Comparison of ENCODE assay signal across 17 cellular contexts in the genomic region with DNA sequence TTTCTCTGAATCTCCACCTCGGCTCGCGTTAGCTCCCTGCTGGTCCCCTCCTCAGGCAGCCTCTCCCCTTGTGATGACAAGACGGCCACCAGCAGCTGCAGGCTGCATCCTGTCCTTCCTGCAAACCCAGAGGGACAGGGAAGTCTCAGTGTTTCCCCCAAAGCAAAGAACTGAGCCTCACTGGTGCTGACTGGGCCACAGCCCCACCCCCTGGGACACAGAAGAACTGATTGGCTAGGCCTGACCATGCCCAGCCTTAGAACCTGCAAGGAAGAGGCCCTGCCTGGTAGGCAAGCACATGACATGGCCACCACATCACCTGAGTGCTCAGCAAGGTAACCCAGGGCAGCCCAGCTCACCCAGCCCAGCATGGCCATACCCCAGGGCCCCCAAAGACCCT. TPM values are rescaled to one million over a fixed set of nuclear protein-coding genes. Genes with fewer than 3 reads are reported as not detected.
DNase-seq lines count a peak whose midpoint lies in the region; ATAC-seq and TF ChIP-seq lines count a peak whose summit lies in the region.
"Had no signal": no experiment of that assay in that cellular context is flagged by ENCODE, and none has a peak within 500 bp of the region (broad histone marks: within the 10 kb centered on the region; RNA-seq: fewer than 3 reads in every experiment).

No MANE protein-coding gene starts in this region.

- H3K27me3 ChIP-seq in lower lobe of right lung (ENCODE audit: low read depth), result no peaks in the 10 kb centered on the region
- H3K27me3 ChIP-seq in naive thymus-derived CD4-positive, alpha-beta T cell (ENCODE audit: control insufficient read depth in 2 of 2, insufficient read depth in 2 of 2, low read length in 2 of 2), result no peaks in the 10 kb centered on the region
- H3K27me3 ChIP-seq: cardiac muscle cell, tibial artery had no signal

- H3K9me3 ChIP-seq in lower lobe of right lung, result no peaks in the 10 kb centered on the region
- no peaks in the 10 kb centered on the region for H3K9me3 ChIP-seq in naive thymus-derived CD4-positive, alpha-beta T cell (ENCODE audit: control insufficient read depth in 2 of 3, low read length in 3 of 3)
- H3K9me3 ChIP-seq: tibial artery had no signal

- ATAC-seq in lower lobe of right lung (peak in 1 of 2 donors; percentile 15), HG03045 (IDR thresholded peaks at IDR 0.05; ENCODE audit: unreplicated experiment) (no peak), GM18870 (IDR thresholded peaks at IDR 0.05; ENCODE audit: unreplicated experiment) (no peak)
- no peak for ATAC-seq in naive thymus-derived CD4-positive, alpha-beta T cell
- ATAC-seq: activated naive CD4-positive, alpha-beta T cell treated with anti-CD3 and anti-CD28 coated beads, Interleukin-2, amount 50 U/mL, for 72 hours had no signal

- H3K27ac Mint-ChIP-seq in naive thymus-derived CD4-positive, alpha-beta T cell, result no peak overlapping the region
- H3K27ac Mint-ChIP-seq: activated naive CD4-positive, alpha-beta T cell treated with anti-CD3 and anti-CD28 coated beads, Interleukin-2, amount 50 U/mL, for 72 hours had no signal

- H3K4me3 Mint-ChIP-seq in naive thymus-derived CD4-positive, alpha-beta T cell, result no peak overlapping the region

- POLR2A ChIA-PET in naive thymus-derived CD4-positive, alpha-beta T cell (lab: Charles Lee), result no interaction called here

- no peak overlapping the region for H3K4me3 ChIP-seq in lower lobe of right lung
- no peak overlapping the region for H3K4me3 ChIP-seq in naive thymus-derived CD4-positive, alpha-beta T cell (ENCODE audit: low read length)
- H3K4me3 ChIP-seq: cardiac muscle cell, tibial artery had no signal

- H3K4me1 Mint-ChIP-seq in naive thymus-derived CD4-positive, alpha-beta T cell, result peaks cover 0 to 3% (median 0%) of the 10 kb centered on the region in 7 donors

- peak; percentile 9 for DNase-seq in stimulated activated CD4-positive, alpha-beta T cell treated with anti-CD3 and anti-CD28 coated beads, Interleukin-15, amount 100 ng/mL, for 24 hours
- DNase-seq in stimulated activated CD4-positive, alpha-beta T cell treated with anti-CD3 and anti-CD28 coated beads, Interleukin-4, amount 100 ng/mL, for 4 hours, result no peak
- DNase-seq in cerebellum (ENCODE audit: low spot score), result peak; percentile 53
- DNase-seq in lower lobe of right lung, result no peak
- DNase-seq in NK-92 (lab: John Stamatoyannopoulos, UW; ENCODE audit: unreplicated experiment), result no peak
- no peak for DNase-seq in naive thymus-derived CD4-positive, alpha-beta T cell
- DNase-seq: DMS79, hippocampal formation, NCI-H2081 treated with DMSO at 0.1 percent for 48 hours, SW 1271, tibial artery had no signal

- TF ChIP-seq CTCF in lower lobe of right lung (IDR thresholded peaks at IDR 0.05), result no peak

- H3K27ac ChIP-seq in lower lobe of right lung, result peak overlapping the region; percentile 49
- H3K27ac ChIP-seq in naive thymus-derived CD4-positive, alpha-beta T cell (ENCODE audit: low read depth, low read length), result no peak overlapping the region
- H3K27ac ChIP-seq: KMS-11, parathyroid adenoma, tibial artery had no signal

- H3K36me3 ChIP-seq in lower lobe of right lung, result no peaks in the 10 kb centered on the region
- H3K36me3 ChIP-seq in naive thymus-derived CD4-positive, alpha-beta T cell (ENCODE audit: control insufficient read depth in 2 of 3, insufficient read depth in 3 of 3, low read length in 3 of 3), result no peaks in the 10 kb centered on the region
- H3K36me3 ChIP-seq: cardiac muscle cell, tibial artery had no signal

- H3K27me3 Mint-ChIP-seq in naive thymus-derived CD4-positive, alpha-beta T cell, result peaks cover 11 to 40% (median 16%) of the 10 kb centered on the region in 5 donors

- H3K36me3 Mint-ChIP-seq in naive thymus-derived CD4-positive, alpha-beta T cell, result no peaks in the 10 kb centered on the region
- H3K36me3 Mint-ChIP-seq: activated naive CD4-positive, alpha-beta T cell treated with anti-CD3 and anti-CD28 coated beads, Interleukin-2, amount 50 U/mL, for 72 hours had no signal

- peaks cover 33% of the 10 kb centered on the region for H3K4me1 ChIP-seq in lower lobe of right lung
- H3K4me1 ChIP-seq in naive thymus-derived CD4-positive, alpha-beta T cell (ENCODE audit: control insufficient read depth in 2 of 2, insufficient read depth in 2 of 2, low read length in 2 of 2), result no peaks in the 10 kb centered on the region
- H3K4me1 ChIP-seq: parathyroid adenoma had no signal

- no peaks in the 10 kb centered on the region for H3K9me3 Mint-ChIP-seq in naive thymus-derived CD4-positive, alpha-beta T cell
- H3K9me3 Mint-ChIP-seq: activated naive CD4-positive, alpha-beta T cell treated with anti-CD3 and anti-CD28 coated beads, Interleukin-2, amount 50 U/mL, for 72 hours had no signal

- intact Hi-C loops in lower lobe of right lung (cut with DNase I), result no loop called here
- intact Hi-C loops in naive thymus-derived CD4-positive, alpha-beta T cell (cut with micrococcal nuclease), result no loop called here

- CTCF ChIA-PET in naive thymus-derived CD4-positive, alpha-beta T cell (lab: Charles Lee), result no interaction called here

RNA-seq across cellular contexts. Expression of a gene that starts 34.6 kb away (rescaled TPM):
- 4.7 TPM for total RNA-seq in cerebellum
- total RNA-seq in lower lobe of right lung, result 18.4 TPM
- total RNA-seq in naive thymus-derived CD4-positive, alpha-beta T cell, result under 1 TPM in 4 of 5 experiments, not detected in 1; 0.16 to 0.79 (median 0.56) TPM
- not detected for polyA plus RNA-seq in naive thymus-derived CD4-positive, alpha-beta T cell

RNA-seq across cellular contexts. Expression of a gene that starts 58.9 kb away (rescaled TPM):
- total RNA-seq in cerebellum, result 2.4 TPM
- total RNA-seq in lower lobe of right lung, result 14.3 TPM
- total RNA-seq in naive thymus-derived CD4-positive, alpha-beta T cell, result 1 to 10 TPM in 1 of 5 experiments, under 1 TPM in 1, not detected in 3; 0.19 to 1.1 TPM
- not detected for polyA plus RNA-seq in naive thymus-derived CD4-positive, alpha-beta T cell

Comparison
In these comparisons a context has a peak if more than half of its experiments do, and no peak if none do; other contexts are left out.
1. DNase-seq: peak in stimulated activated CD4-positive, alpha-beta T cell treated with anti-CD3 and anti-CD28 coated beads, Interleukin-15, amount 100 ng/mL, for 24 hours (single experiment) and cerebellum (single experiment); none in stimulated activated CD4-positive, alpha-beta T cell treated with anti-CD3 and anti-CD28 coated beads, Interleukin-4, amount 100 ng/mL, for 4 hours (0 of 2), lower lobe of right lung (single experiment), NK-92 (single experiment) and naive thymus-derived CD4-positive, alpha-beta T cell (0 of 9).